ENCODE assay signal across 2 cellular contexts in the genomic region with DNA sequence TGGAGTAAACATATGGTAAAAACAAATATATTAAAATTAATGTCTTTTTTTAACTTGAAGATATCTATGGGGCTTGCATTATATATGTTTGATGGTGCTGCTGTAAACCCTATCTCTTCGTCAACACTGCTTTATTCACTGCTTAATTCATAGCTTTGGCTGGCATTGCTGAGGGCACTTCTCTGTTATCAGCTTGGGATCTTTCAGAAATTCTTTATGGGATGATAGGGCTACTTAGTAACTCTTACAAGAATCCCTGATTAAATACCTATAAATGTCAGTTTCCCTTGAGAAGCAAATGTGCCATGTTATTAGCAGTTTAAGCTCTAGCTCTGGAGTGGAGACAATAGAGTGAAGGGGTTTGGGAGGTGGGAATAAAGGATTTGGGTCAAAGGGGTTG.
A peak's percentile ranks its signal among the peaks of the same experiment; 100 is the strongest.
TF ChIP-seq lines count a peak whose summit lies in the region.

No MANE protein-coding gene starts in this region.

TF ChIP-seq in HepG2, 621 proteins besides CTCF, POLR2A, EP300 and RAD21:
- TF ChIP-seq HNRNPK (IDR thresholded peaks at IDR 0.05; ENCODE audit: low read depth, low read length, poor library complexity, severe bottlenecking) (peak; percentile 29), DPF2 (CRISPR knock-in tag; IDR thresholded peaks at IDR 0.05; ENCODE audit: borderline replicate concordance, low read depth) (no peak)

TF ChIP-seq in SK-N-SH, 30 proteins besides CTCF, POLR2A, EP300 and RAD21:
- no peak for TF ChIP-seq MXI1 (IDR thresholded peaks at IDR 0.05; ENCODE audit: low read depth, low read length)
- TF ChIP-seq, protein P1, sequence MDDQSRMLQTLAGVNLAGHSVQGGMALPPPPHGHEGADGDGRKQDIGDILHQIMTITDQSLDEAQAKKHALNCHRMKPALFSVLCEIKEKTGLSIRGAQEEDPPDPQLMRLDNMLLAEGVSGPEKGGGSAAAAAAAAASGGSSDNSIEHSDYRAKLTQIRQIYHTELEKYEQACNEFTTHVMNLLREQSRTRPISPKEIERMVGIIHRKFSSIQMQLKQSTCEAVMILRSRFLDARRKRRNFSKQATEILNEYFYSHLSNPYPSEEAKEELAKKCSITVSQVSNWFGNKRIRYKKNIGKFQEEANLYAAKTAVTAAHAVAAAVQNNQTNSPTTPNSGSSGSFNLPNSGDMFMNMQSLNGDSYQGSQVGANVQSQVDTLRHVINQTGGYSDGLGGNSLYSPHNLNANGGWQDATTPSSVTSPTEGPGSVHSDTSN (IDR thresholded peaks at IDR 0.05), result peak; percentile 29; the same call in 1 of the 2 replicates
